28 cellular contexts compared by ENCODE assay signal in the genomic region with DNA sequence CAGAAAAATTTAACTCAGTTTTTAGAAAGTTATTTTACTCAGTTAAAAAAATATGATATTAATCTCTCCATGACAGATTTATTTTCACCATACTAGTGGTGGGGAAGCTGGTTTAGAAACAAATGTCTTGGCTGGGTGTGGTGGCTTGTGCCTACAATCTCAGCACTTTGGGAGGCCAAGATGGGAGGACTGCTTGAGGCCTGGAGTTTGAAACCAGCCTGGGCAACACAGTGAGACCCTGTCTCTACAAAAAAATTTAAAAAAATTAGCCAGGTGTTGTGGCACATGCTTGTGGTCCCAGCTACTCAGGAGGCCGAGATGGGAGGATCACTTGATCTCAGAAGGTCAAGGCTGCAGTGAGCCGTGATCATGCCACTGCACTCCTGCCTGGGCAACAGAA.
"Had no signal": no experiment of that assay in that cellular context is flagged by ENCODE, and none has a peak within 500 bp of the region (broad histone marks: within the 10 kb centered on the region; RNA-seq: fewer than 3 reads in every experiment).

No MANE protein-coding gene starts in this region.

- H3K27me3 Mint-ChIP-seq: stimulated activated memory B cell treated with anti-CD40 and anti-IgM and Interleukin-4, amounts not matched to agents 10 μg/mL and 1 μg/mL and 100 μg/mL, for 72 hours; stimulated activated naive B cell treated with anti-CD40 and anti-IgM and Interleukin-4, amounts not matched to agents 10 μg/mL and 1 μg/mL and 100 μg/mL, for 72 hours; stimulated activated naive CD8-positive, alpha-beta T cell treated with anti-CD3 and anti-CD28 coated beads, Interleukin-15, amount 100 ng/mL, for 72 hours; stimulated activated naive CD8-positive, alpha-beta T cell treated with anti-CD3 and anti-CD28 coated beads, Interleukin-15, Interleukin-2, amounts not matched to agents 100 ng/mL and 50 ng/mL, for 24 hours; type B pancreatic cell had no signal

- ATAC-seq: stimulated activated effector memory CD8-positive, alpha-beta T cell treated with anti-CD3 and anti-CD28 coated beads, Interleukin-12 subunit alpha, Interleukin-12 subunit beta, amount 100 ng/mL, for 72 hours; stimulated activated memory B cell treated with anti-CD40 and anti-IgM and Interleukin-4, amounts not matched to agents 10 μg/mL and 1 μg/mL and 100 μg/mL, for 72 hours; stimulated activated naive B cell treated with anti-CD40 and anti-IgM and Interleukin-4, amounts not matched to agents 10 μg/mL and 1 μg/mL and 100 μg/mL, for 72 hours; stimulated activated naive CD8-positive, alpha-beta T cell treated with anti-CD3 and anti-CD28 coated beads, Interleukin-15, amount 100 ng/mL, for 72 hours; stimulated activated naive CD8-positive, alpha-beta T cell treated with anti-CD3 and anti-CD28 coated beads, Interleukin-15, Interleukin-2, amounts not matched to agents 100 U/mL and 50 U/mL, for 24 hours; upper lobe of right lung had no signal

- H3K4me3 ChIP-seq: stomach, suprapubic skin, testis, thoracic aorta, thyroid gland, tibial artery, tibial nerve, transverse colon, upper lobe of left lung, upper lobe of right lung, uterus, vagina had no signal

- H3K36me3 ChIP-seq: uterus had no signal

- H3K4me1 ChIP-seq: stomach, suprapubic skin, testis, thyroid gland, tibial artery, tibial nerve, transverse colon, upper lobe of left lung, upper lobe of right lung, uterus, vagina had no signal

- DNase-seq: stimulated activated CD4-positive, alpha-beta T cell treated with anti-CD3 and anti-CD28 coated beads, Interleukin-2, amount 100 ng/mL, for 48 hours; stimulated activated CD4-positive, alpha-beta T cell treated with anti-CD3 and anti-CD28 coated beads, Interleukin-4, amount 100 ng/mL, for 1 hour; stimulated activated CD4-positive, alpha-beta T cell treated with anti-CD3 and anti-CD28 coated beads, Interleukin-4, amount 100 ng/mL, for 24 hours; stimulated activated CD4-positive, alpha-beta T cell treated with anti-CD3 and anti-CD28 coated beads, Interleukin-4, amount 100 ng/mL, for 4 hours; stimulated activated CD8-positive, alpha-beta memory T cell treated with anti-CD3 and anti-CD28 coated beads, Interleukin-4, amount 100 ng/mL, for 48 hours; stimulated activated naive B cell treated with anti-CD40 and anti-IgM and Interleukin-4, amounts not matched to agents 10 μg/mL and 1 μg/mL and 100 μg/mL, for 72 hours; stimulated activated naive CD4-positive, alpha-beta T cell; stimulated activated naive CD4-positive, alpha-beta T cell treated with Interleukin-2 at 50 U/mL for 16 hours; stimulated activated naive CD8-positive, alpha-beta T cell treated with anti-CD3 and anti-CD28 coated beads, Interleukin-15, amount 100 ng/mL, for 72 hours; stimulated activated naive CD8-positive, alpha-beta T cell treated with anti-CD3 and anti-CD28 coated beads, Interleukin-15, Interleukin-2, amounts not matched to agents 100 U/mL and 50 U/mL, for 24 hours; stomach; substantia nigra; testis; thyroid gland; tibial artery; transverse colon; trophoblast cell; upper lobe of left lung; upper lobe of right lung; uterus had no signal

- H3K27ac Mint-ChIP-seq: stimulated activated effector memory CD8-positive, alpha-beta T cell treated with anti-CD3 and anti-CD28 coated beads, Interleukin-12 subunit alpha, Interleukin-12 subunit beta, amount 100 ng/mL, for 72 hours; stimulated activated memory B cell treated with anti-CD40 and anti-IgM and Interleukin-4, amounts not matched to agents 10 μg/mL and 1 μg/mL and 100 μg/mL, for 72 hours; stimulated activated naive B cell treated with anti-CD40 and anti-IgM and Interleukin-4, amounts not matched to agents 10 μg/mL and 1 μg/mL and 100 μg/mL, for 72 hours; stimulated activated naive CD8-positive, alpha-beta T cell treated with anti-CD3 and anti-CD28 coated beads, Interleukin-15, amount 100 ng/mL, for 72 hours; stimulated activated naive CD8-positive, alpha-beta T cell treated with anti-CD3 and anti-CD28 coated beads, Interleukin-15, Interleukin-2, amounts not matched to agents 100 ng/mL and 50 ng/mL, for 24 hours; type B pancreatic cell had no signal

- H3K27ac ChIP-seq: stomach, suprapubic skin, testis, thoracic aorta, thyroid gland, tibial artery, tibial nerve, transverse colon, upper lobe of left lung, upper lobe of right lung, uterus, vagina had no signal

- H3K9me3 ChIP-seq: stomach, suprapubic skin, testis, thoracic aorta, thyroid gland, tibial artery, tibial nerve, transverse colon, upper lobe of left lung, upper lobe of right lung, uterus, vagina had no signal

- H3K4me3 Mint-ChIP-seq: stimulated activated effector memory CD8-positive, alpha-beta T cell treated with anti-CD3 and anti-CD28 coated beads, Interleukin-12 subunit alpha, Interleukin-12 subunit beta, amount 100 ng/mL, for 72 hours; stimulated activated memory B cell treated with anti-CD40 and anti-IgM and Interleukin-4, amounts not matched to agents 10 μg/mL and 1 μg/mL and 100 μg/mL, for 72 hours; stimulated activated naive B cell treated with anti-CD40 and anti-IgM and Interleukin-4, amounts not matched to agents 10 μg/mL and 1 μg/mL and 100 μg/mL, for 72 hours; stimulated activated naive CD8-positive, alpha-beta T cell treated with anti-CD3 and anti-CD28 coated beads, Interleukin-15, amount 100 ng/mL, for 72 hours; stimulated activated naive CD8-positive, alpha-beta T cell treated with anti-CD3 and anti-CD28 coated beads, Interleukin-15, Interleukin-2, amounts not matched to agents 100 ng/mL and 50 ng/mL, for 24 hours; type B pancreatic cell had no signal

- H3K4me1 Mint-ChIP-seq: stimulated activated naive CD8-positive, alpha-beta T cell treated with anti-CD3 and anti-CD28 coated beads, Interleukin-15, amount 100 ng/mL, for 72 hours had no signal

- H3K9me3 Mint-ChIP-seq: stimulated activated effector memory CD8-positive, alpha-beta T cell treated with anti-CD3 and anti-CD28 coated beads, Interleukin-12 subunit alpha, Interleukin-12 subunit beta, amount 100 ng/mL, for 72 hours; stimulated activated memory B cell treated with anti-CD40 and anti-IgM and Interleukin-4, amounts not matched to agents 10 μg/mL and 1 μg/mL and 100 μg/mL, for 72 hours; stimulated activated naive B cell treated with anti-CD40 and anti-IgM and Interleukin-4, amounts not matched to agents 10 μg/mL and 1 μg/mL and 100 μg/mL, for 72 hours; stimulated activated naive CD8-positive, alpha-beta T cell treated with anti-CD3 and anti-CD28 coated beads, Interleukin-15, amount 100 ng/mL, for 72 hours; stimulated activated naive CD8-positive, alpha-beta T cell treated with anti-CD3 and anti-CD28 coated beads, Interleukin-15, Interleukin-2, amounts not matched to agents 100 ng/mL and 50 ng/mL, for 24 hours; type B pancreatic cell had no signal
